ENCODE assay signal across 15 cellular contexts in the genomic region with DNA sequence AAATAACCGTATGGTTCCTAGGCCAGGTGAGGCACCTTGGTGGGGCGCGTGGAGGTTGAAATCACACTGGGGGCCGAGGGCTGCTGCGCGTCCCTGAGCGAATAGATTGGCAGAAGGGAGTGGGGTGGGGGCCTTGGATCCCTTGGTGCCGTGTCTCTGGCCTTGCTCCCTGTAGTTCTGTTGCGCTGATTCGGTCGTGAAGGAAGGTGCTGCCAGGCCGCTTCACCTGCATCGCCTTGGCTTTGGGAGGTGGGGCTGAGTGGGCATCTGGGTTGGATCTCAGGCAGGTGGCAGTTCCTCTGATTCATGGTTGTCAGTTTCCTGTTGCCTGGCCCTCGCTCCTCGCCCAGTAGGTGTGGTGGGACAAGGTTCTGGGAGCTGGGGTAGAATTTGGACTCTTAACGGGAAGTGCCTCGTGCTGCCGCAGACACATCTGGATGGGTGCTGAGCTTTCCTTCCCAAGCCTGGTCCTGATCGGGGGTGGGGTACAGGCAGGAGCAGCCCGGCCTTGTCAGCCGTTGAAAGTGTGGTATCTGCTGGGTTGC. TPM values are rescaled to one million over a fixed set of nuclear protein-coding genes. Genes with fewer than 3 reads are reported as not detected.
A peak's percentile ranks its signal among the peaks of the same experiment; 100 is the strongest.
DNase-seq lines count a peak whose midpoint lies in the region; ATAC-seq, FAIRE-seq and TF ChIP-seq lines count a peak whose summit lies in the region.
"Had no signal": no experiment of that assay in that cellular context is flagged by ENCODE, and none has a peak within 500 bp of the region (broad histone marks: within the 10 kb centered on the region; RNA-seq: fewer than 3 reads in every experiment).

No MANE protein-coding gene starts in this region.

- H3K36me3 Mint-ChIP-seq in activated naive CD4-positive, alpha-beta T cell treated with anti-CD3 and anti-CD28 coated beads, Interleukin-2, amount 50 U/mL, for 72 hours, result peaks cover 4 to 25% of the 10 kb centered on the region in 2 donors

- FAIRE-seq in A549 (lab: Jason Lieb, UNC), result no peak

- H3K4me1 ChIP-seq in A549, result peaks cover 30% of the 10 kb centered on the region
- peaks cover 0 to 2% of the 10 kb centered on the region in 2 donors for H3K4me1 ChIP-seq in muscle layer of duodenum (ENCODE audit: control insufficient read depth in 1 of 2, insufficient read depth in 2 of 2, low read length in 2 of 2)

- TF ChIP-seq EP300 in A549 (IDR thresholded peaks at IDR 0.05), result no peak

- H3K27ac ChIP-seq in A549 (peak overlapping the region in 1 of 2 experiments; percentile 50; a peak in 2 of 6 replicates), muscle layer of duodenum (ENCODE audit: low read length) (peak overlapping the region; percentile 40)
- H3K27ac ChIP-seq: C4-2B, coronary artery, GM23248 had no signal

- no peaks in the 10 kb centered on the region for H3K9me3 ChIP-seq in A549
- H3K9me3 ChIP-seq in muscle layer of duodenum (ENCODE audit: control insufficient read depth in 1 of 2, low read length in 2 of 2), result no peaks in the 10 kb centered on the region

- WGBS in A549 (ENCODE audit: missing lambda C conversion rate), result 89% methylated on average over 21 of the region's 21 CpGs

- no peak for TF ChIP-seq POLR2A in A549 (IDR thresholded peaks at IDR 0.05; ENCODE audit: low read length)

- DNase-seq in A549 (ENCODE audit: low read depth in 1 of 2, low spot score in 1 of 2), result no peak
- peak; percentile 36 for DNase-seq in COLO668 (lab: John Stamatoyannopoulos, UW; ENCODE audit: unreplicated experiment)
- no peak for DNase-seq in activated naive CD4-positive, alpha-beta T cell treated with anti-CD3 and anti-CD28 coated beads, Interleukin-2, amount 50 U/mL, for 72 hours (ENCODE audit: low spot score in 2 of 2)
- DNase-seq in anterior cingulate cortex (lab: John Stamatoyannopoulos, UW), result no peak
- DNase-seq in left ventricle myocardium superior, result no peak
- DNase-seq: activated effector memory CD4-positive, alpha-beta T cell treated with anti-CD3 and anti-CD28 coated beads, Interleukin-2, amount 50 U/mL, for 16 hours; GM23248; occipital lobe had no signal

- intact Hi-C loops in left ventricle myocardium superior (cut with micrococcal nuclease), result no loop called here

- TF ChIP-seq CTCF in A549 (IDR thresholded peaks at IDR 0.05), result no peak

- no peaks in the 10 kb centered on the region for H3K9me3 Mint-ChIP-seq in activated naive CD4-positive, alpha-beta T cell treated with anti-CD3 and anti-CD28 coated beads, Interleukin-2, amount 50 U/mL, for 72 hours
- H3K9me3 Mint-ChIP-seq: stimulated activated memory B cell treated with anti-CD40 and anti-IgM and Interleukin-4, amounts not matched to agents 10 μg/mL and 1 μg/mL and 100 μg/mL, for 72 hours had no signal

- POLR2A ChIA-PET in A549 (lab: Yijun Ruan, JAX), result no interaction called here

- H3K36me3 ChIP-seq in muscle layer of duodenum (ENCODE audit: control insufficient read depth in 1 of 2, insufficient read depth in 2 of 2, low read length in 2 of 2), result peaks cover 18 to 24% of the 10 kb centered on the region in 2 donors

- no peak for TF ChIP-seq RAD21 in A549 (conservative IDR thresholded peaks at IDR 0.05 in 1 of 2, IDR thresholded peaks at IDR 0.05 in 1 of 2)

- H3K27me3 ChIP-seq in muscle layer of duodenum (ENCODE audit: low read depth, low read length), result no peaks in the 10 kb centered on the region

- CTCF ChIA-PET in A549 (lab: Yijun Ruan, JAX), result no interaction called here

- H3K4me2 ChIP-seq in A549, result peak overlapping the region; percentile 61

- H3K27ac Mint-ChIP-seq in activated naive CD4-positive, alpha-beta T cell treated with anti-CD3 and anti-CD28 coated beads, Interleukin-2, amount 50 U/mL, for 72 hours, result peak overlapping the region; percentile 68 to 84
- H3K27ac Mint-ChIP-seq: stimulated activated memory B cell treated with anti-CD40 and anti-IgM and Interleukin-4, amounts not matched to agents 10 μg/mL and 1 μg/mL and 100 μg/mL, for 72 hours had no signal

- no peak for ATAC-seq in A549
- ATAC-seq in activated naive CD4-positive, alpha-beta T cell treated with anti-CD3 and anti-CD28 coated beads, Interleukin-2, amount 50 U/mL, for 72 hours, result no peak
- ATAC-seq in HG03108 (IDR thresholded peaks at IDR 0.05; ENCODE audit: unreplicated experiment), result no peak
- ATAC-seq in left ventricle myocardium superior, result no peak
- no peak for ATAC-seq in GM21447 (IDR thresholded peaks at IDR 0.05; ENCODE audit: unreplicated experiment)
- ATAC-seq: activated CD4-positive, CD25-positive, alpha-beta regulatory T cell treated with anti-CD3 and anti-CD28 coated beads, Interleukin-2, amount 50 U/mL, for 24 hours; stimulated activated memory B cell treated with anti-CD40 and anti-IgM and Interleukin-4, amounts not matched to agents 10 μg/mL and 1 μg/mL and 100 μg/mL, for 72 hours had no signal

- H3K4me3 ChIP-seq in A549 (no peak overlapping the region), muscle layer of duodenum (ENCODE audit: low read depth in 1 of 2, low read length in 2 of 2) (no peak overlapping the region)
- H3K4me3 ChIP-seq: coronary artery, GM23248 had no signal

TF ChIP-seq in A549, 52 proteins besides CTCF, POLR2A, EP300 and RAD21:
- no peak for TF ChIP-seq HEYL (CRISPR knock-in tag; IDR thresholded peaks at IDR 0.05)
- no peak for TF ChIP-seq JUNB (IDR thresholded peaks at IDR 0.05)
- TF ChIP-seq, protein P1, sequence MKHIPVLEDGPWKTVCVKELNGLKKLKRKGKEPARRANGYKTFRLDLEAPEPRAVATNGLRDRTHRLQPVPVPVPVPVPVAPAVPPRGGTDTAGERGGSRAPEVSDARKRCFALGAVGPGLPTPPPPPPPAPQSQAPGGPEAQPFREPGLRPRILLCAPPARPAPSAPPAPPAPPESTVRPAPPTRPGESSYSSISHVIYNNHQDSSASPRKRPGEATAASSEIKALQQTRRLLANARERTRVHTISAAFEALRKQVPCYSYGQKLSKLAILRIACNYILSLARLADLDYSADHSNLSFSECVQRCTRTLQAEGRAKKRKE (CRISPR knock-in tag; IDR thresholded peaks at IDR 0.05; ENCODE audit: low read depth), result no peak
- TF ChIP-seq POLR2AphosphoS2 (conservative IDR thresholded peaks at IDR 0.05; ENCODE audit: low read length), result no peak
- TF ChIP-seq, protein P2, sequence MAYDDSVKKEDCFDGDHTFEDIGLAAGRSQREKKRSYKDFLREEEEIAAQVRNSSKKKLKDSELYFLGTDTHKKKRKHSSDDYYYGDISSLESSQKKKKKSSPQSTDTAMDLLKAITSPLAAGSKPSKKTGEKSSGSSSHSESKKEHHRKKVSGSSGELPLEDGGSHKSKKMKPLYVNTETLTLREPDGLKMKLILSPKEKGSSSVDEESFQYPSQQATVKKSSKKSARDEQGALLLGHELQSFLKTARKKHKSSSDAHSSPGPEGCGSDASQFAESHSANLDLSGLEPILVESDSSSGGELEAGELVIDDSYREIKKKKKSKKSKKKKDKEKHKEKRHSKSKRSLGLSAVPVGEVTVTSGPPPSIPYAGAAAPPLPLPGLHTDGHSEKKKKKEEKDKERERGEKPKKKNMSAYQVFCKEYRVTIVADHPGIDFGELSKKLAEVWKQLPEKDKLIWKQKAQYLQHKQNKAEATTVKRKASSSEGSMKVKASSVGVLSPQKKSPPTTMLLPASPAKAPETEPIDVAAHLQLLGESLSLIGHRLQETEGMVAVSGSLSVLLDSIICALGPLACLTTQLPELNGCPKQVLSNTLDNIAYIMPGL (CRISPR knock-in tag; IDR thresholded peaks at IDR 0.05; ENCODE audit: borderline replicate concordance), result no peak
- TF ChIP-seq MAZ (IDR thresholded peaks at IDR 0.05; ENCODE audit: borderline replicate concordance, low read depth, low read length), result no peak
- TF ChIP-seq JUN (IDR thresholded peaks at IDR 0.05), result no peak
- no peak for TF ChIP-seq CHD4 (IDR thresholded peaks at IDR 0.05; ENCODE audit: borderline replicate concordance)
- no peak for TF ChIP-seq NFE2L2 (conservative IDR thresholded peaks at IDR 0.05; ENCODE audit: low read length)
- no peak for TF ChIP-seq HDAC2 (IDR thresholded peaks at IDR 0.05)

RNA-seq across cellular contexts. Expression of a gene that starts 30.1 kb away (rescaled TPM):
- polyA plus RNA-seq in A549 (2011; rRNA removed) (29.5 and 29.6 TPM in 2 replicates), A549 (2017; fragmentation: RNase III; extraction: RNeasy Plus Mini Kit Qiagen cat#74134 plus additional on column Dnase treatment) (23.4 to 27.0 TPM (median 23.7 TPM) in 3 replicates)
- polyA plus RNA-seq in A549 (2012; cell fraction: cytosol; rRNA removed), result 41.5 and 50.7 TPM in 2 replicates
- polyA plus RNA-seq in A549 (2012; cell fraction: nucleus; rRNA removed), result 111 and 113 TPM in 2 replicates
- polyA minus RNA-seq in A549 (2011; rRNA and poly(A)+ RNA removed), result 40.0 and 45.8 TPM in 2 replicates
- total RNA-seq in activated naive CD4-positive, alpha-beta T cell treated with anti-CD3 and anti-CD28 coated beads, Interleukin-2, amount 50 U/mL, for 72 hours, result 100 to 1,000 TPM in 1 of 2 donors, 10 to 100 TPM in 1; 63.5 to 122 TPM
- total RNA-seq in left ventricle myocardium superior, result 18.3 TPM

RNA-seq across cellular contexts. Expression of a gene that starts 48.7 kb away (rescaled TPM):
- polyA plus RNA-seq in A549 (2011; rRNA removed) (13.3 and 14.7 TPM in 2 replicates), A549 (2017; fragmentation: RNase III; extraction: RNeasy Plus Mini Kit Qiagen cat#74134 plus additional on column Dnase treatment) (10.9 to 13.5 TPM (median 11.5 TPM) in 3 replicates)
- polyA plus RNA-seq in A549 (2012; cell fraction: cytosol; rRNA removed), result 16.7 and 27.8 TPM in 2 replicates
- 32.8 and 41.8 TPM in 2 replicates for polyA plus RNA-seq in A549 (2012; cell fraction: nucleus; rRNA removed)
- 19.8 and 19.9 TPM in 2 replicates for polyA minus RNA-seq in A549 (2011; rRNA and poly(A)+ RNA removed)
- total RNA-seq in activated naive CD4-positive, alpha-beta T cell treated with anti-CD3 and anti-CD28 coated beads, Interleukin-2, amount 50 U/mL, for 72 hours, result 100 to 1,000 TPM; 179 to 182 TPM
- total RNA-seq in left ventricle myocardium superior, result 11.1 TPM

Comparison
In these comparisons a context has a peak if more than half of its experiments do, and no peak if none do; other contexts are left out.
1. RNA of a gene that starts 48.7 kb away (total RNA-seq): 179 to 182 TPM in activated naive CD4-positive, alpha-beta T cell treated with anti-CD3 and anti-CD28 coated beads, Interleukin-2, amount 50 U/mL, for 72 hours; 11.1 TPM in left ventricle myocardium superior (single experiment); every median in the first group is over 10 times any median in the second.